1 cellular context compared by ENCODE assay signal in the genomic region with DNA sequence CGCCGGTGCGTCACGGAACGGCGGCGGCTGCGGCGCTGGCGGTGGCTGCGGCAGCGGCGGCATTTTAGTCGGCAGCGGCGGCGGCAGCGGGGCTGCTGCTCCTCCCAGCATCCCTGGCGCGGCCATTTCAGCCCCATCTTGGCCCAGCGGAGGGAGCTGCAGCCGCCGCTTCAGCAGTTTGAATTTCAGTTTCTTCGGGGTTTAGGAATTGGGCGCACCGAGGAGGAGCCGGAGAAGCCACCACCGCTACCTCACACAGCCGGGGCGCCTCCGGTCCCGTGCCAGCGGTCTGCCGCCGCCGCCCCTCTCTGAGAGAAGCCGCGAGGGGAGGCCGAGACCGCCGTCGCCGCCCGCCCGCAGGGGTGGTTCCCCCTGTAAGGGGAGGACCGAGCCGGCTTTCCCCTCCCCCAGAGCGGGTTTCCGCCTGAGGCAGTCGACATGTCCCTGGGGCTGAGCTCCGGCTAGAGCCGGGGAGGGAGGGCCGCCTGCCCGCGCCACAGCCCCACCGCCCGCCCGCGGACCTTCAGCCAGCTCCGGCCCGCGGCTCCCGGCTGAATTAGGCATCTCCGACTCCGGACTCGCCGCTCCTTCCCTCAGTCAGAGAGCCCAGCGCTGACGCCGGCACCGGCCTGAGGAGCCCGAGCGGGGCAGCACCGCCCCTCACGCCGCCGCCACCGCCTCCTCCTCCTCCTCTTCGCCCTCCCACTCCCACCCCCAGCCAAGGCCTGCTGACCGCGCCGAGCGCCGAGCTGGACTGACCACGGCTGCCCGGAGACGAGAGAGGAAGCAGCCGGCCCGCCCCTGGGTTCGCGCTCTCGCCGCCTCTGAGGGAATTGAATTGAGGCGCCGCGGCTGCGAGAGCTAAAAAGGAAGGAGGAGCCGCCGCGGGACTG.
TF ChIP-seq lines count a peak whose summit lies in the region.

A gene (plus strand): TSS at position 67 of the 893 bp plus-strand sequence. CDS start 1,053 bp downstream, outside the sequence.

TF ChIP-seq in K562, 482 proteins besides CTCF, POLR2A, EP300 and RAD21 (continued from another document):
- TF ChIP-seq, protein P1, sequence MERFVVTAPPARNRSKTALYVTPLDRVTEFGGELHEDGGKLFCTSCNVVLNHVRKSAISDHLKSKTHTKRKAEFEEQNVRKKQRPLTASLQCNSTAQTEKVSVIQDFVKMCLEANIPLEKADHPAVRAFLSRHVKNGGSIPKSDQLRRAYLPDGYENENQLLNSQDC (CRISPR knock-in tag; IDR thresholded peaks at IDR 0.05) = peak; percentile 93; the same call in 1 of the 2 replicates
- TF ChIP-seq, protein P2, sequence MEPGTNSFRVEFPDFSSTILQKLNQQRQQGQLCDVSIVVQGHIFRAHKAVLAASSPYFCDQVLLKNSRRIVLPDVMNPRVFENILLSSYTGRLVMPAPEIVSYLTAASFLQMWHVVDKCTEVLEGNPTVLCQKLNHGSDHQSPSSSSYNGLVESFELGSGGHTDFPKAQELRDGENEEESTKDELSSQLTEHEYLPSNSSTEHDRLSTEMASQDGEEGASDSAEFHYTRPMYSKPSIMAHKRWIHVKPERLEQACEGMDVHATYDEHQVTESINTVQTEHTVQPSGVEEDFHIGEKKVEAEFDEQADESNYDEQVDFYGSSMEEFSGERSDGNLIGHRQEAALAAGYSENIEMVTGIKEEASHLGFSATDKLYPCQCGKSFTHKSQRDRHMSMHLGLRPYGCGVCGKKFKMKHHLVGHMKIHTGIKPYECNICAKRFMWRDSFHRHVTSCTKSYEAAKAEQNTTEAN (CRISPR knock-in tag; IDR thresholded peaks at IDR 0.05) = no peak
